In the genomic region with DNA sequence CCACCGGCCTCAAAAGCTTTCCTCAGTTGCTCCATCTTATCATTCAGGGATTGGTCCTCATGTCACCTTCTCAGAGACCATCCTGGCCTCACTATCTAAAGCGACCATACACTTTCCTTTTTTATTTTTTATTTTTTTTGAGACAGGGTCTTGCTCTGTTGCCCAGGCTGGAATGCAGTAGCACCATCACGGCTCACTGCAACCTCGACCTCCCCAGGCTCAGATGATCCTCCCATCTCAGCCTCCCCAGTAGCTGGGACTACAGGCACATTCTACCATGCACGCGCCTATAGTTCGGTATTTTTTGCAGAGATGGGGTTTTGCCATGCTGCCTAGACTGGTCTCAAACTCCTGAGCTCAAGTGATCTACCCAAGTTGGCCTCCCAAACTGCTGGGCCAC, we compare ENCODE assay signal across 1 cellular context.
TF ChIP-seq lines count a peak whose summit lies in the region.

No MANE protein-coding gene starts in this region.

TF ChIP-seq in HepG2, 621 proteins besides CTCF, POLR2A, EP300 and RAD21:
- TF ChIP-seq, protein P1, sequence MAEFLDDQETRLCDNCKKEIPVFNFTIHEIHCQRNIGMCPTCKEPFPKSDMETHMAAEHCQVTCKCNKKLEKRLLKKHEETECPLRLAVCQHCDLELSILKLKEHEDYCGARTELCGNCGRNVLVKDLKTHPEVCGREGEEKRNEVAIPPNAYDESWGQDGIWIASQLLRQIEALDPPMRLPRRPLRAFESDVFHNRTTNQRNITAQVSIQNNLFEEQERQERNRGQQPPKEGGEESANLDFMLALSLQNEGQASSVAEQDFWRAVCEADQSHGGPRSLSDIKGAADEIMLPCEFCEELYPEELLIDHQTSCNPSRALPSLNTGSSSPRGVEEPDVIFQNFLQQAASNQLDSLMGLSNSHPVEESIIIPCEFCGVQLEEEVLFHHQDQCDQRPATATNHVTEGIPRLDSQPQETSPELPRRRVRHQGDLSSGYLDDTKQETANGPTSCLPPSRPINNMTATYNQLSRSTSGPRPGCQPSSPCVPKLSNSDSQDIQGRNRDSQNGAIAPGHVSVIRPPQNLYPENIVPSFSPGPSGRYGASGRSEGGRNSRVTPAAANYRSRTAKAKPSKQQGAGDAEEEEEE (CRISPR knock-in tag; IDR thresholded peaks at IDR 0.05; ENCODE audit: borderline replicate concordance), result no peak
- TF ChIP-seq ZNF770 (CRISPR knock-in tag; IDR thresholded peaks at IDR 0.05) (peak; percentile 61), ZNF121 (CRISPR knock-in tag; IDR thresholded peaks at IDR 0.05) (0 out of 2 replicates have a peak, but pooled peaks have one; percentile 9), SUZ12 (IDR thresholded peaks at IDR 0.05; ENCODE audit: low read depth, low read length) (no peak)
- TF ChIP-seq, protein P2, sequence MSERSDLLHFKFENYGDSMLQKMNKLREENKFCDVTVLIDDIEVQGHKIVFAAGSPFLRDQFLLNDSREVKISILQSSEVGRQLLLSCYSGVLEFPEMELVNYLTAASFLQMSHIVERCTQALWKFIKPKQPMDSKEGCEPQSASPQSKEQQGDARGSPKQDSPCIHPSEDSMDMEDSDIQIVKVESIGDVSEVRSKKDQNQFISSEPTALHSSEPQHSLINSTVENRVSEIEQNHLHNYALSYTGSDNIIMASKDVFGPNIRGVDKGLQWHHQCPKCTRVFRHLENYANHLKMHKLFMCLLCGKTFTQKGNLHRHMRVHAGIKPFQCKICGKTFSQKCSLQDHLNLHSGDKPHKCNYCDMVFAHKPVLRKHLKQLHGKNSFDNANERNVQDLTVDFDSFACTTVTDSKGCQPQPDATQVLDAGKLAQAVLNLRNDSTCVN (CRISPR knock-in tag; IDR thresholded peaks at IDR 0.05; ENCODE audit: borderline replicate concordance), result no peak
